In the genomic region with DNA sequence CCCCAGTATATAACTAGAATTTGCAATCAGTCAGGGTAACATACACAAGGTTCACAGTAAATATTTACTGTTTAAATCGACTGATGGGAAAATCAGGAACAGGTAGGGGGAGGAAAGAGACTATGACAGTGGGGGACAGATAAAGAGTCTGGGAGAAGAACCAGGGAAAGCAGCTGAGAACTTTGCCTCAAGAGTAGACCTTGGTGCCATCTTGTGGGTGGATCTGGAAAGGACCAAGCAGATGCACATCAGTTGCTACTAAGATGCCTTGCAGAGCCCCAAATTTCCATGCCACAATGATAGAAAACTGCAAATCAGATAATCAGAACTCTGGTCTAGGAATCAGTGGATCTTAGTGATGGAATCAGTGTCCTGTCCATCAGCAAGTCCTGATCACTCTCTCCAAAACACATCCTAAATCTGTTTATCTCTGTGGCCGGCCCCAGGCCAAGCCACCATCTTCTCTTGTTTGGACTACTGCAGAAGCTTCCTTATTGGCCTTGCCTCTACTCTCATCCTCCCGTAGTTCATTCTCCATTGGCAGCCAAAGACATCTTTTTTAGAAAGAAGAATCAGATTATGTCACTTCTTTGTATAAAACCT, we compare ENCODE assay signal across 8 cellular contexts.
DNase-seq lines count a peak whose midpoint lies in the region; ATAC-seq and TF ChIP-seq lines count a peak whose summit lies in the region.

No MANE protein-coding gene starts in this region.

- no peaks in the 10 kb centered on the region for H3K36me3 ChIP-seq in BJ (ENCODE audit: control insufficient read depth, insufficient read depth, low read length)

- ATAC-seq in HG03039 (IDR thresholded peaks at IDR 0.05; ENCODE audit: unreplicated experiment): no peak
- ATAC-seq in HG02623 (IDR thresholded peaks at IDR 0.05; ENCODE audit: unreplicated experiment): no peak

- POLR2A ChIA-PET in BJ (lab: Charles Lee): no interaction called here

- TF ChIP-seq CTCF in BJ (IDR thresholded peaks at IDR 0.05; ENCODE audit: insufficient read depth, low read depth, low read length): peak; percentile 78
- peak; percentile 69 for TF ChIP-seq CTCF in GM13977 (IDR thresholded peaks at IDR 0.05; ENCODE audit: extremely low read depth, insufficient read depth, missing control alignments)
- TF ChIP-seq CTCF in neural crest cell (conservative IDR thresholded peaks at IDR 0.05): peak; percentile 60

- H3K27me3 Mint-ChIP-seq in neural crest cell (ENCODE audit: low read depth): no peaks in the 10 kb centered on the region

- H3K27ac Mint-ChIP-seq in neural crest cell (ENCODE audit: unreplicated experiment): no peak overlapping the region

- in situ Hi-C loops in GM13977 (cut with MboI; ENCODE audit: low pct_unique_long_range_greater_than_20kb, low sequenced_read_pairs, unreplicated experiment): loop anchor here (10.0 kb wide), 1 partner anchor 100 kb away; no protein-coding TSS in a partner anchor

- H3K4me1 Mint-ChIP-seq in neural crest cell: no peaks in the 10 kb centered on the region

- no peaks in the 10 kb centered on the region for H3K36me3 Mint-ChIP-seq in neural crest cell (ENCODE audit: low read depth)

- H3K9me3 Mint-ChIP-seq in neural crest cell: no peaks in the 10 kb centered on the region

- DNase-seq in BJ (ENCODE audit: low read depth) (no peak), GM13977 (ENCODE audit: low spot score) (peak; percentile 34), NAMALWA (ENCODE audit: low spot score) (peak; percentile 71), fibroblast of gingiva (ENCODE audit: low read depth) (peak; percentile 62), neural crest cell (ENCODE audit: low read depth, low spot score) (peak; percentile 17)
- DNase-seq in activated CD4-positive, alpha-beta T cell treated with anti-CD3 and anti-CD28 coated beads, Interleukin-2, amount 50 U/mL, for 4 hours: peak; percentile 43 to 44

- CTCF ChIA-PET in BJ (lab: Yijun Ruan, JAX): interaction anchor here (0.6 to 4.8 kb wide), 36 partner anchors 8 to 456 kb away, joined by 3 to 65 read pairs (median 4); partner anchors contain the start of genes PDE8A and ZSCAN2

- H3K4me3 ChIP-seq in BJ (ENCODE audit: low read depth, low read length): no peak overlapping the region

- no peaks in the 10 kb centered on the region for H3K27me3 ChIP-seq in BJ (ENCODE audit: control insufficient read depth, insufficient read depth, low read length)

- H3K4me3 Mint-ChIP-seq in neural crest cell: no peak overlapping the region
